In the genomic region with DNA sequence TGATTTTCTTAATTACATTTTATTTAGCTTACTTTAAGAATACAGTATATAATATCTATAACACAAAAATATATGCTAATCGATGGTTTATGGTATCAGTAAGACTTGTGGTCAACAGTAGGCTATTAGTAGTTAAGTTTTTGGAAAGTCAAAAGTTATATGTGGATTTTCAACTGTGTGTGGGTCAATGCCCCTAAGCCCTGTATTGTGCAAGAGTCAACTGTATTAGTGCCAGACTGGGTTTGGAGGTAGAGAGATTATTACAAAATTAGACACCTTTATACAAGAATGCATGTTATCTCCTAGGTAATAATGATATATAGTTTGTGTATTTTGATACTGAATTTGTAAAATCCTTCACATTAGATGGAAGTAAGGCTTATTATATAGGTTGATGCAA, we compare ENCODE assay signal across 8 cellular contexts.
"Had no signal": no experiment of that assay in that cellular context is flagged by ENCODE, and none has a peak within 500 bp of the region (broad histone marks: within the 10 kb centered on the region; RNA-seq: fewer than 3 reads in every experiment).

No MANE protein-coding gene starts in this region.

- H3K4me1 Mint-ChIP-seq: GM23338 had no signal

- H3K27ac Mint-ChIP-seq: GM23338, H9 had no signal

- H3K4me3 ChIP-seq: GM23338, K562 had no signal

- H2AFZ ChIP-seq: GM23338 had no signal

- H3K4me2 ChIP-seq: GM23338 had no signal

- DNase-seq: H9, HCEC 1CT, IMR-90 had no signal

- ATAC-seq: GM23338, K562 had no signal

- H3K9me3 Mint-ChIP-seq: GM23338 had no signal

- H3K4me3 Mint-ChIP-seq: GM23338, H9 had no signal

- FAIRE-seq: H1, H54, K562 had no signal

- H3K27ac ChIP-seq: HL-60 had no signal
